18 cellular contexts compared by ENCODE assay signal in the genomic region with DNA sequence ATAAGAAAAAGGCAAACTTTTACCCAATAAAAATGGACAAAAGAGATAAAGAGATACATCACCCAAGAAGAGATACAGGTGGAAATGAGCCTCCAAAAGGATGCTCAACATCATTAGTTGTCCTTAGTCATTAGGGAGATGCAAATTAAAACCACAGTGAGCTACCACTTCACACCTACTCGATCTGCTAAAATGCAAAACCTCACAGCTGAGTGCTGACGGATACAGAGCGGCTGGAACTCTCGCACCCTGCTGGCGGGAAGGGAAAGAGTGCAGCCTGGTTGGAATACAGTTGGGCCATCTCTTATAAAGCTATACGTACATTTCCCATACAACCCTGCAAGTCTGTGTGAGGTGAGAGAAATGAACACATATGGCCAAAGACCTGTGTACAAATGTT.
DNase-seq lines count a peak whose midpoint lies in the region; ATAC-seq and TF ChIP-seq lines count a peak whose summit lies in the region.
"Had no signal": no experiment of that assay in that cellular context is flagged by ENCODE, and none has a peak within 500 bp of the region (broad histone marks: within the 10 kb centered on the region; RNA-seq: fewer than 3 reads in every experiment).

No MANE protein-coding gene starts in this region.

- no peak overlapping the region for H2AFZ ChIP-seq in Karpas-422 (ENCODE audit: low read length)

- no peak overlapping the region for H3K4me3 ChIP-seq in Karpas-422 (ENCODE audit: low read length)
- no peak overlapping the region for H3K4me3 ChIP-seq in cardiac fibroblast (replicated peaks in 1 of 2; ENCODE audit: low read depth in 2 of 2, low read length in 2 of 2)
- H3K4me3 ChIP-seq in mesendoderm (ENCODE audit: low read length): no peak overlapping the region
- H3K4me3 ChIP-seq in coronary artery: no peak overlapping the region
- H3K4me3 ChIP-seq: prostate gland had no signal

- TF ChIP-seq CTCF in GM10248 (IDR thresholded peaks at IDR 0.05; ENCODE audit: control extremely low read depth, extremely low read depth, low read depth, missing control alignments) (peak; percentile 31), cardiac fibroblast (IDR thresholded peaks at IDR 0.05; ENCODE audit: low read depth, low read length) (peak; percentile 12), coronary artery (IDR thresholded peaks at IDR 0.05) (no peak)

- H3K4me1 ChIP-seq in Karpas-422 (ENCODE audit: low read length) (peaks cover 9% of the 10 kb centered on the region), mesendoderm (ENCODE audit: control insufficient read depth, low read depth, low read length) (peaks cover 5% of the 10 kb centered on the region)
- H3K4me1 ChIP-seq: prostate gland had no signal

- H3K18ac ChIP-seq in mesendoderm (ENCODE audit: low read length): no peak overlapping the region

- no peak overlapping the region for H3K4ac ChIP-seq in mesendoderm (ENCODE audit: low read depth, low read length)

- H3K4me2 ChIP-seq in Karpas-422 (ENCODE audit: low read depth, low read length, poor library complexity, severe bottlenecking) (peak overlapping the region; percentile 26), mesendoderm (ENCODE audit: low read length) (no peak overlapping the region)

- no peak overlapping the region for H2AK5ac ChIP-seq in mesendoderm (ENCODE audit: low read length)

- H4K5ac ChIP-seq in mesendoderm (ENCODE audit: low read length): no peak overlapping the region

- H3K27ac ChIP-seq in Karpas-422 (ENCODE audit: low read length) (no peak overlapping the region), mesendoderm (ENCODE audit: low read depth, low read length) (no peak overlapping the region), coronary artery (no peak overlapping the region)
- H3K27ac ChIP-seq: prostate gland had no signal

- H3K27me3 ChIP-seq in Karpas-422 (ENCODE audit: low read length) (no peaks in the 10 kb centered on the region), mesendoderm (ENCODE audit: insufficient read depth, low read length, poor library complexity) (no peaks in the 10 kb centered on the region)

- H2BK15ac ChIP-seq in mesendoderm (replicated peaks; ENCODE audit: low read depth): no peak overlapping the region

- CTCF ChIA-PET in GM10248 (lab: Yijun Ruan, JAX): interaction anchor here (0.9 to 2.0 kb wide), 7 partner anchors 9 to 89 kb away, joined by 3 to 8 read pairs (median 4); no protein-coding TSS in a partner anchor

- no CpG with 5 or more reads among the region's 6 CpGs for WGBS in mesendoderm (ENCODE audit: extremely low coverage, insufficient coverage, low lambda C conversion rate)

- no peak for ATAC-seq in GM19455 (IDR thresholded peaks at IDR 0.05; ENCODE audit: unreplicated experiment)
- no peak for ATAC-seq in GM18909 (IDR thresholded peaks at IDR 0.05; ENCODE audit: poor library complexity, unreplicated experiment)
- ATAC-seq: stimulated activated effector memory CD8-positive, alpha-beta T cell treated with anti-CD3 and anti-CD28 coated beads, Interleukin-12 subunit alpha, Interleukin-12 subunit beta, amount 100 ng/mL, for 72 hours had no signal

- no peaks in the 10 kb centered on the region for H4K20me1 ChIP-seq in Karpas-422 (ENCODE audit: insufficient read depth, low read depth, low read length)

- H2BK5ac ChIP-seq in mesendoderm (ENCODE audit: low read length): no peak overlapping the region

- no peak overlapping the region for H2BK120ac ChIP-seq in mesendoderm (ENCODE audit: low read depth, low read length)

- H3K9ac ChIP-seq in Karpas-422 (ENCODE audit: low read length) (no peak overlapping the region), mesendoderm (ENCODE audit: low read length) (no peak overlapping the region)

- POLR2A ChIA-PET in GM10248 (lab: Yijun Ruan, JAX): no interaction called here

- H3K23ac ChIP-seq in mesendoderm (ENCODE audit: low read length): no peak overlapping the region

- H3K79me1 ChIP-seq in mesendoderm (ENCODE audit: low read length): no peaks in the 10 kb centered on the region

- no peaks in the 10 kb centered on the region for H3K79me2 ChIP-seq in Karpas-422 (ENCODE audit: low read length)
- H3K79me2 ChIP-seq in mesendoderm (ENCODE audit: control insufficient read depth, insufficient read depth, low read length): no peaks in the 10 kb centered on the region

- H3K9me2 ChIP-seq in Karpas-422 (replicated peaks; ENCODE audit: insufficient read depth, low read length): no peaks in the 10 kb centered on the region

- no peaks in the 10 kb centered on the region for H3K9me3 ChIP-seq in Karpas-422 (ENCODE audit: low read length)
- H3K9me3 ChIP-seq: prostate gland had no signal

- H4K8ac ChIP-seq in mesendoderm (ENCODE audit: low read depth, low read length): no peak overlapping the region

- DNase-seq in GM10248 (ENCODE audit: extremely low spot score) (no peak), Karpas-422 (peak; percentile 72), cardiac fibroblast (ENCODE audit: low read depth in 2 of 2) (peak; percentile 4), mesendoderm (peak; percentile 84), coronary artery (ENCODE audit: low spot score) (no peak), NCI-H2171 (lab: John Stamatoyannopoulos, UW) (no peak)
- DNase-seq: activated CD4-positive, alpha-beta memory T cell treated with anti-CD3 and anti-CD28 coated beads, Interleukin-2, amount 10 ng/mL, durations not matched to agents 7 days and 5 days; activated gamma-delta T cell; DMS 273 treated with DMSO at 0.1 percent for 48 hours; NCI-H1092 treated with DMSO at 0.1 percent for 48 hours; NCI-H2081 treated with DMSO at 0.1 percent for 48 hours; NCI-H510A treated with DMSO at 0.1 percent for 48 hours; stimulated activated CD4-positive, alpha-beta T cell treated with anti-CD3 and anti-CD28 coated beads, Interleukin-1b, Interleukin-23, amount 100 ng/mL, for 48 hours; T1000 had no signal

- H3K36me3 ChIP-seq in Karpas-422 (ENCODE audit: insufficient read depth, low read length) (no peaks in the 10 kb centered on the region), mesendoderm (ENCODE audit: control insufficient read depth, insufficient read depth, low read length) (no peaks in the 10 kb centered on the region)
- H3K36me3 ChIP-seq: prostate gland had no signal

- H3K56ac ChIP-seq in mesendoderm (ENCODE audit: low read length): no peak overlapping the region

Comparison
In these comparisons a context has a peak if more than half of its experiments do, and no peak if none do; other contexts are left out.
1. DNase-seq: peak in Karpas-422 (single experiment), cardiac fibroblast (2 of 2) and mesendoderm (single experiment); none in GM10248 (single experiment), coronary artery (single experiment) and NCI-H2171 (single experiment).